In the genomic region with DNA sequence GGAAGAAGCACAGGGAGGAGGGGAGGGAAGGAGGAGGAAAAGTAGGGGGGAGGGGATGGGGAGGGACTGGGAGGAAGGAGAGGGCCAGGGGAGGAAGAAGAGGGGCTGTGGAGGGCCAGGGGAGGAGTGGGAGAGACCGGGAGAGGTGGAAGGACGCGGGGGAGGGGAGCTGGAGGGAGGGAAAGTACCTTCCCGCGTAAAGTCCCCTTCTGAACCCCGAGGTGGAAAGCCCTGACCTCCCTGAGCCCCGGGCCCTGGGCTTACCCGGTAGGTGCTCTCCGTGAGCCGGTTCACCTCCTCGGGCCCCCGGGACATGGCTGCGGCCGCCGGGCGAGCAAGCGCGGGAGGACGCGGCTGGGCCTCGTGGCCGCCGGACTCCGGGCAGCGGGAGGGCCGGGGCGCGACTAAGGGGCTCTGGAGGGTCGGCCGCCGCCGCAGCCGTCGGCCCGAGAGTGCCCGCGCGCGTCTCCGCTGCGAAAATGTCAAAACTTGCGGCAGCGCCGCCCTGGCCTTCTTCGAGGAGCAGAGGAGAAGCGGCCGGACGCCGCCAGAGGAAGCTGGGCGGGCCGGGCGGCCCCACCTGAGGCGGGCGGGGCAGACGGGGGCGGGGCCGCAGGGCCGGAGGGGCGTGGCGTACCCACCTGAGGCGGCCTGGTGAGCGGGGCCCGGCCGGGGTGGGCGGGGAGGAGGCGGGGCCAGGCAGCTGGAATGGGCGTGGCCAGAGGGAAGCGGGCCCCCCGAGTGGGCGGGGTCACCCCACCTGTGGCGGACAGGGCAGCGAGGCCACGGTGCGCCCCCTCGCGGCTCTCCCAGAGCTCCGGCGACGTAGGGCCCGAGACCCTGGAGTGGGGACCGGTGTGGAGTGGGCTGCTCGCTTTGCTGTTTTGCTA, we compare ENCODE assay signal across 1 cellular context.
A peak's percentile ranks its signal among the peaks of the same experiment; 100 is the strongest.
TF ChIP-seq lines count a peak whose summit lies in the region.

Gene BAIAP2L1 (minus strand): TSS at position 553 of the 890 bp plus-strand sequence. CDS start 238 bp downstream, at position 315.

TF ChIP-seq in K562, 482 proteins besides CTCF, POLR2A, EP300 and RAD21 (continued from another document and continues in another):
- TF ChIP-seq ZBTB33 (CRISPR knock-in tag; IDR thresholded peaks at IDR 0.05) (peak; percentile 79), SMARCA5 (IDR thresholded peaks at IDR 0.05) (no peak), CC2D1A (IDR thresholded peaks at IDR 0.05) (no peak), ATF1 (CRISPR knock-in tag; IDR thresholded peaks at IDR 0.05) (no peak), ATF1 (tag; IDR thresholded peaks at IDR 0.05) (peak; percentile 40; the same call in 1 of the 2 replicates), KLF6 (CRISPR knock-in tag; IDR thresholded peaks at IDR 0.05; ENCODE audit: borderline replicate concordance) (no peak), NR0B1 (IDR thresholded peaks at IDR 0.05; ENCODE audit: partially characterized antibody) (no peak), CHCHD3 (CRISPR knock-in tag; IDR thresholded peaks at IDR 0.05) (no peak), ZFX (CRISPR knock-in tag; IDR thresholded peaks at IDR 0.05) (peak; percentile 66), SMARCA4 (IDR thresholded peaks at IDR 0.05) (no peak), TARDBP (IDR thresholded peaks at IDR 0.05) (no peak), MECOM (CRISPR knock-in tag; IDR thresholded peaks at IDR 0.05) (no peak), DDX20 (tag; IDR thresholded peaks at IDR 0.05; ENCODE audit: low read depth) (no peak), ZNF232 (CRISPR knock-in tag; IDR thresholded peaks at IDR 0.05) (peak; percentile 82; the same call in 1 of the 2 replicates), SAFB2 (IDR thresholded peaks at IDR 0.05; ENCODE audit: borderline replicate concordance, low read depth, low read length, severe bottlenecking) (no peak), PHTF2 (CRISPR knock-in tag; IDR thresholded peaks at IDR 0.05) (no peak), CREB5 (CRISPR knock-in tag; IDR thresholded peaks at IDR 0.05) (no peak), ZNF277 (CRISPR knock-in tag; IDR thresholded peaks at IDR 0.05; ENCODE audit: borderline replicate concordance) (no peak), NR2C2 (CRISPR knock-in tag; IDR thresholded peaks at IDR 0.05) (0 out of 2 replicates have a peak, but pooled peaks have one; percentile 28), NR2C2 (tag; IDR thresholded peaks at IDR 0.05) (no peak), CREBBP (IDR thresholded peaks at IDR 0.05; ENCODE audit: low read depth, low read length) (no peak), ELF1 (tag; IDR thresholded peaks at IDR 0.05) (no peak), RFX1 (IDR thresholded peaks at IDR 0.05) (no peak), POLR2H (tag; IDR thresholded peaks at IDR 0.05; ENCODE audit: low read depth) (no peak), MIER1 (IDR thresholded peaks at IDR 0.05; ENCODE audit: low read depth) (no peak), PURB (CRISPR knock-in tag; IDR thresholded peaks at IDR 0.05; ENCODE audit: low read depth) (no peak), RFX7 (CRISPR knock-in tag; IDR thresholded peaks at IDR 0.05) (no peak), ZC3H4 (CRISPR knock-in tag; IDR thresholded peaks at IDR 0.05; ENCODE audit: borderline replicate concordance) (no peak), ZBTB2 (IDR thresholded peaks at IDR 0.05) (no peak), ZNF699 (CRISPR knock-in tag; IDR thresholded peaks at IDR 0.05; ENCODE audit: insufficient replicate concordance) (no peak), ZNF12 (CRISPR knock-in tag; IDR thresholded peaks at IDR 0.05) (no peak), HIVEP1 (CRISPR knock-in tag; IDR thresholded peaks at IDR 0.05) (no peak), BCOR (IDR thresholded peaks at IDR 0.05) (no peak), ZNF263 (CRISPR knock-in tag; IDR thresholded peaks at IDR 0.05; ENCODE audit: borderline replicate concordance) (peak; percentile 99), RBM39 (optimal IDR thresholded peaks at IDR 0.05; ENCODE audit: low read depth, low read length) (no peak), SIX5 (IDR thresholded peaks at IDR 0.05; ENCODE audit: borderline replicate concordance in 1 of 2, insufficient read depth in 1 of 2, low read depth in 1 of 2, low read length in 2 of 2) (no peak), PRPF4 (IDR thresholded peaks at IDR 0.05; ENCODE audit: insufficient read depth, low read depth, low read length, poor library complexity, severe bottlenecking) (no peak), RHOXF2B (CRISPR knock-in tag; conservative IDR thresholded peaks at IDR 0.05) (no peak), ZNF57 (CRISPR knock-in tag; IDR thresholded peaks at IDR 0.05) (no peak), SNIP1 (IDR thresholded peaks at IDR 0.05; ENCODE audit: low read depth) (no peak)
- TF ChIP-seq, protein P1, sequence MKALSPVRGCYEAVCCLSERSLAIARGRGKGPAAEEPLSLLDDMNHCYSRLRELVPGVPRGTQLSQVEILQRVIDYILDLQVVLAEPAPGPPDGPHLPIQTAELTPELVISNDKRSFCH (CRISPR knock-in tag; IDR thresholded peaks at IDR 0.05): no peak
- TF ChIP-seq, protein P1 (tag; IDR thresholded peaks at IDR 0.05): peak; percentile 72
- TF ChIP-seq, protein P2, sequence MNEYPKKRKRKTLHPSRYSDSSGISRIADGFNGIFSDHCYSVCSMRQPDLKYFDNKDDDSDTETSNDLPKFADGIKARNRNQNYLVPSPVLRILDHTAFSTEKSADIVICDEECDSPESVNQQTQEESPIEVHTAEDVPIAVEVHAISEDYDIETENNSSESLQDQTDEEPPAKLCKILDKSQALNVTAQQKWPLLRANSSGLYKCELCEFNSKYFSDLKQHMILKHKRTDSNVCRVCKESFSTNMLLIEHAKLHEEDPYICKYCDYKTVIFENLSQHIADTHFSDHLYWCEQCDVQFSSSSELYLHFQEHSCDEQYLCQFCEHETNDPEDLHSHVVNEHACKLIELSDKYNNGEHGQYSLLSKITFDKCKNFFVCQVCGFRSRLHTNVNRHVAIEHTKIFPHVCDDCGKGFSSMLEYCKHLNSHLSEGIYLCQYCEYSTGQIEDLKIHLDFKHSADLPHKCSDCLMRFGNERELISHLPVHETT (CRISPR knock-in tag; conservative IDR thresholded peaks at IDR 0.05 in 1 of 2, IDR thresholded peaks at IDR 0.05 in 1 of 2): no peak
- TF ChIP-seq, protein P3, sequence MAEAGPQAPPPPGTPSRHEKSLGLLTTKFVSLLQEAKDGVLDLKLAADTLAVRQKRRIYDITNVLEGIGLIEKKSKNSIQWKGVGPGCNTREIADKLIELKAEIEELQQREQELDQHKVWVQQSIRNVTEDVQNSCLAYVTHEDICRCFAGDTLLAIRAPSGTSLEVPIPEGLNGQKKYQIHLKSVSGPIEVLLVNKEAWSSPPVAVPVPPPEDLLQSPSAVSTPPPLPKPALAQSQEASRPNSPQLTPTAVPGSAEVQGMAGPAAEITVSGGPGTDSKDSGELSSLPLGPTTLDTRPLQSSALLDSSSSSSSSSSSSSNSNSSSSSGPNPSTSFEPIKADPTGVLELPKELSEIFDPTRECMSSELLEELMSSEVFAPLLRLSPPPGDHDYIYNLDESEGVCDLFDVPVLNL (CRISPR knock-in tag; IDR thresholded peaks at IDR 0.05; ENCODE audit: low read depth): no peak
- TF ChIP-seq, protein P4, sequence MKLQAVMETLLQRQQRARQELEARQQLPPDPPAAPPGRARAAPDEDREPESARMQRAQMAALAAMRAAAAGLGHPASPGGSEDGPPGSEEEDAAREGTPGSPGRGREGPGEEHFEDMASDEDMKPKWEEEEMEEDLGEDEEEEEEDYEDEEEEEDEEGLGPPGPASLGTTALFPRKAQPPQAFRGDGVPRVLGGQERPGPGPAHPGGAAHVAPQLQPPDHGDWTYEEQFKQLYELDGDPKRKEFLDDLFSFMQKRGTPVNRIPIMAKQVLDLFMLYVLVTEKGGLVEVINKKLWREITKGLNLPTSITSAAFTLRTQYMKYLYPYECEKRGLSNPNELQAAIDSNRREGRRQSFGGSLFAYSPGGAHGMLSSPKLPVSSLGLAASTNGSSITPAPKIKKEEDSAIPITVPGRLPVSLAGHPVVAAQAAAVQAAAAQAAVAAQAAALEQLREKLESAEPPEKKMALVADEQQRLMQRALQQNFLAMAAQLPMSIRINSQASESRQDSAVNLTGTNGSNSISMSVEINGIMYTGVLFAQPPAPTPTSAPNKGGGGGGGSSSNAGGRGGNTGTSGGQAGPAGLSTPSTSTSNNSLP (IDR thresholded peaks at IDR 0.05; ENCODE audit: borderline replicate concordance, low read depth, low read length): no peak
- TF ChIP-seq, protein P5, sequence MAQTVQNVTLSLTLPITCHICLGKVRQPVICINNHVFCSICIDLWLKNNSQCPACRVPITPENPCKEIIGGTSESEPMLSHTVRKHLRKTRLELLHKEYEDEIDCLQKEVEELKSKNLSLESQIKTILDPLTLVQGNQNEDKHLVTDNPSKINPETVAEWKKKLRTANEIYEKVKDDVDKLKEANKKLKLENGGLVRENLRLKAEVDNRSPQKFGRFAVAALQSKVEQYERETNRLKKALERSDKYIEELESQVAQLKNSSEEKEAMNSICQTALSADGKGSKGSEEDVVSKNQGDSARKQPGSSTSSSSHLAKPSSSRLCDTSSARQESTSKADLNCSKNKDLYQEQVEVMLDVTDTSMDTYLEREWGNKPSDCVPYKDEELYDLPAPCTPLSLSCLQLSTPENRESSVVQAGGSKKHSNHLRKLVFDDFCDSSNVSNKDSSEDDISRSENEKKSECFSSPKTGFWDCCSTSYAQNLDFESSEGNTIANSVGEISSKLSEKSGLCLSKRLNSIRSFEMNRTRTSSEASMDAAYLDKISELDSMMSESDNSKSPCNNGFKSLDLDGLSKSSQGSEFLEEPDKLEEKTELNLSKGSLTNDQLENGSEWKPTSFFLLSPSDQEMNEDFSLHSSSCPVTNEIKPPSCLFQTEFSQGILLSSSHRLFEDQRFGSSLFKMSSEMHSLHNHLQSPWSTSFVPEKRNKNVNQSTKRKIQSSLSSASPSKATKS (CRISPR knock-in tag; IDR thresholded peaks at IDR 0.05): no peak
- TF ChIP-seq, protein P6, sequence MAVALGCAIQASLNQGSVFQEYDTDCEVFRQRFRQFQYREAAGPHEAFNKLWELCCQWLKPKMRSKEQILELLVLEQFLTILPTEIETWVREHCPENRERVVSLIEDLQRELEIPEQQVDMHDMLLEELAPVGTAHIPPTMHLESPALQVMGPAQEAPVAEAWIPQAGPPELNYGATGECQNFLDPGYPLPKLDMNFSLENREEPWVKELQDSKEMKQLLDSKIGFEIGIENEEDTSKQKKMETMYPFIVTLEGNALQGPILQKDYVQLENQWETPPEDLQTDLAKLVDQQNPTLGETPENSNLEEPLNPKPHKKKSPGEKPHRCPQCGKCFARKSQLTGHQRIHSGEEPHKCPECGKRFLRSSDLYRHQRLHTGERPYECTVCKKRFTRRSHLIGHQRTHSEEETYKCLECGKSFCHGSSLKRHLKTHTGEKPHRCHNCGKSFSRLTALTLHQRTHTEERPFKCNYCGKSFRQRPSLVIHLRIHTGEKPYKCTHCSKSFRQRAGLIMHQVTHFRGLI (CRISPR knock-in tag; IDR thresholded peaks at IDR 0.05): no peak
